ENCODE assay signal across 8 cellular contexts in genomic region chr13:109610517-109610916, GRCh38.
DNase-seq lines count a peak whose midpoint lies in the region; ATAC-seq, FAIRE-seq and TF ChIP-seq lines count a peak whose summit lies in the region.

No MANE protein-coding gene starts in this region.

- H3K36me3 ChIP-seq in kidney (ENCODE audit: control insufficient read depth in 1 of 2, insufficient read depth in 2 of 2, low read length in 2 of 2) (no peaks in the 10 kb centered on the region), stomach (no peaks in the 10 kb centered on the region), prostate gland (no peaks in the 10 kb centered on the region)

- TF ChIP-seq CTCF in kidney (IDR thresholded peaks at IDR 0.05; ENCODE audit: borderline replicate concordance, extremely low read depth, insufficient read depth), result peak; percentile 14
- TF ChIP-seq CTCF in stomach (IDR thresholded peaks at IDR 0.05), result peak in 2 of 7 experiments; percentile 12 to 26
- TF ChIP-seq CTCF in prostate gland (IDR thresholded peaks at IDR 0.05), result no peak

- DNase-seq in GM12891 (ENCODE audit: insufficient read length, low spot score) (peak; percentile 2), NCI-H526 treated with DMSO at 0.1 percent for 48 hours (lab: John Stamatoyannopoulos, UW) (peak; percentile 17), kidney (no peak), stomach (peak; percentile 48), prostate gland (ENCODE audit: low spot score) (no peak), AG20443 (ENCODE audit: low spot score) (no peak)
- DNase-seq in activated effector memory CD4-positive, alpha-beta T cell treated with Interleukin-2 at 50 U/mL for 16 hours, result peak; percentile 1

- no peak for ATAC-seq in GM18502 (IDR thresholded peaks at IDR 0.05; ENCODE audit: poor library complexity, unreplicated experiment)

- H3K4me3 ChIP-seq in kidney (ENCODE audit: low read length in 2 of 2), result no peak overlapping the region
- H3K4me3 ChIP-seq in stomach, result no peak overlapping the region
- H3K4me3 ChIP-seq in prostate gland, result no peak overlapping the region

- TF ChIP-seq POLR2A in GM12891 (IDR thresholded peaks at IDR 0.05; ENCODE audit: low read depth, low read length) (no peak), stomach (IDR thresholded peaks at IDR 0.05) (no peak), prostate gland (IDR thresholded peaks at IDR 0.05) (no peak)

- FAIRE-seq in GM12891 (lab: Jason Lieb, UNC) (no peak), kidney (lab: Jason Lieb, UNC) (no peak)

- WGBS in stomach, 5 donors, result 67 to 76% (median 75%) methylated on average over 4 of the region's 4 CpGs
- WGBS in prostate gland, result 69% methylated on average over 4 of the region's 4 CpGs

- H3K9ac ChIP-seq in kidney (ENCODE audit: low read length in 2 of 2), result no peak overlapping the region

- H3K27ac ChIP-seq in kidney (ENCODE audit: low read depth in 2 of 2, low read length in 2 of 2) (no peak overlapping the region), stomach (no peak overlapping the region), prostate gland (no peak overlapping the region)

- intact Hi-C loops in kidney (cut with DNase I), result no loop called here
- intact Hi-C loops in stomach (cut with DNase I; ENCODE audit: low total_unique reads), result no loop called here
- intact Hi-C loops in prostate gland (cut with DNase I), result no loop called here

- TF ChIP-seq EP300 in stomach (IDR thresholded peaks at IDR 0.05), result no peak

- H3K4me1 ChIP-seq in kidney (ENCODE audit: control insufficient read depth in 1 of 2, insufficient read depth in 1 of 2, low read depth in 1 of 2, low read length in 2 of 2) (no peaks in the 10 kb centered on the region), stomach (no peaks in the 10 kb centered on the region), prostate gland (replicated peaks) (no peaks in the 10 kb centered on the region)

- no peaks in the 10 kb centered on the region for H3K27me3 ChIP-seq in stomach
- H3K27me3 ChIP-seq in prostate gland (replicated peaks; ENCODE audit: insufficient read depth), result no peaks in the 10 kb centered on the region

- H3K9me3 ChIP-seq in kidney (ENCODE audit: control insufficient read depth in 1 of 2, low read length in 2 of 2) (no peaks in the 10 kb centered on the region), stomach (no peaks in the 10 kb centered on the region), prostate gland (no peaks in the 10 kb centered on the region)

TF ChIP-seq in GM12891, 5 proteins besides CTCF, POLR2A, EP300 and RAD21:
- TF ChIP-seq POLR2AphosphoS5 (IDR thresholded peaks at IDR 0.05; ENCODE audit: low read depth, low read length) (no peak), POU2F2 (IDR thresholded peaks at IDR 0.05; ENCODE audit: low read depth, low read length) (no peak), PAX5 (IDR thresholded peaks at IDR 0.05; ENCODE audit: insufficient read depth, low read length, severe bottlenecking) (no peak), TAF1 (IDR thresholded peaks at IDR 0.05; ENCODE audit: low read depth, low read length) (no peak), SPI1 (IDR thresholded peaks at IDR 0.05; ENCODE audit: low read depth, low read length) (no peak)

Comparison
In these comparisons a context has a peak if more than half of its experiments do, and no peak if none do; other contexts are left out.
1. DNase-seq: peak in GM12891 (single experiment), NCI-H526 treated with DMSO at 0.1 percent for 48 hours (single experiment), activated effector memory CD4-positive, alpha-beta T cell treated with Interleukin-2 at 50 U/mL for 16 hours (single experiment) and stomach (single experiment); none in kidney (single experiment), prostate gland (single experiment) and AG20443 (single experiment).